15 cellular contexts compared by ENCODE assay signal in genomic region chr11:27444801-27445215, GRCh38. TPM values are rescaled to one million over a fixed set of nuclear protein-coding genes. Genes with fewer than 3 reads are reported as not detected.
A peak's percentile ranks its signal among the peaks of the same experiment; 100 is the strongest.
DNase-seq lines count a peak whose midpoint lies in the region; ATAC-seq, FAIRE-seq and TF ChIP-seq lines count a peak whose summit lies in the region.
"Had no signal": no experiment of that assay in that cellular context is flagged by ENCODE, and none has a peak within 500 bp of the region (broad histone marks: within the 10 kb centered on the region; RNA-seq: fewer than 3 reads in every experiment).

No MANE protein-coding gene starts in this region.

- H3K36me3 ChIP-seq in PC-9 (ENCODE audit: low read depth): 0 out of 2 replicates have a peak, but pooled peaks cover 6% of the 10 kb centered on the region
- H3K36me3 ChIP-seq in keratinocyte (ENCODE audit: control insufficient read depth in 2 of 2, extremely low read depth in 1 of 2, insufficient read depth in 2 of 2, low read length in 2 of 2): no peaks in the 10 kb centered on the region

- H3K4me2 ChIP-seq in PC-9 (0 out of 2 replicates have a peak overlapping the region, but pooled peaks have one; percentile 14), keratinocyte (ENCODE audit: control insufficient read depth, extremely low read depth, insufficient read depth, low read depth, low read length) (peak overlapping the region; percentile 20)

- FAIRE-seq in keratinocyte (lab: Jason Lieb, UNC): no peak

- H3K27me3 ChIP-seq in PC-9 (ENCODE audit: insufficient read depth, low read depth): no peaks in the 10 kb centered on the region
- no peaks in the 10 kb centered on the region for H3K27me3 ChIP-seq in keratinocyte (ENCODE audit: control insufficient read depth, extremely low read depth, insufficient read depth, low read length)

- no TSS peak for BruUV-seq in PC-9 (replicated peaks; lab: Mats Ljungman, UMichigan)

- H3K27ac ChIP-seq in PC-9 (no peak overlapping the region), keratinocyte (ENCODE audit: control insufficient read depth, insufficient read depth, low read length) (no peak overlapping the region)
- H3K27ac ChIP-seq: HL-60, VCaP had no signal

- H3K4me1 ChIP-seq in PC-9 (replicated peaks; ENCODE audit: insufficient read depth) (peaks cover 40% of the 10 kb centered on the region), keratinocyte (ENCODE audit: control insufficient read depth, extremely low read depth, insufficient read depth, low read length) (peaks cover 25% of the 10 kb centered on the region)

- ATAC-seq in HG02623 (IDR thresholded peaks at IDR 0.05; ENCODE audit: unreplicated experiment) (no peak), HG02642 (IDR thresholded peaks at IDR 0.05; ENCODE audit: poor library complexity, unreplicated experiment) (no peak)
- ATAC-seq: naive thymus-derived CD4-positive, alpha-beta T cell; Right ventricle myocardium inferior; stimulated activated memory B cell treated with anti-CD40 and anti-IgM and Interleukin-4, amounts not matched to agents 10 μg/mL and 1 μg/mL and 100 μg/mL, for 72 hours had no signal

- H4K20me1 ChIP-seq in PC-9 (ENCODE audit: insufficient read depth) (no peaks in the 10 kb centered on the region), keratinocyte (ENCODE audit: control insufficient read depth, extremely low read depth, insufficient read depth, low read length) (no peaks in the 10 kb centered on the region)

- DNase-seq in NCI-H510A treated with DMSO at 0.1 percent for 48 hours (lab: John Stamatoyannopoulos, UW): peak; percentile 3
- no peak for DNase-seq in NCI-H510A (lab: John Stamatoyannopoulos, UW)
- peak in 1 of 2 experiments; percentile 63 for DNase-seq in PC-9
- DNase-seq in keratinocyte (ENCODE audit: low read depth, low spot score): no peak
- DNase-seq in SIG-M5 treated with dmso at 0.1 percent for 504 hours (lab: John Stamatoyannopoulos, UW; ENCODE audit: unreplicated experiment): no peak
- no peak for DNase-seq in activated CD4-positive, CD25-positive, alpha-beta regulatory T cell treated with anti-CD3 and anti-CD28 coated beads, Interleukin-2, amount 50 U/mL, for 72 hours
- DNase-seq: DND-41; immature natural killer cell; naive thymus-derived CD4-positive, alpha-beta T cell had no signal

- CTCF ChIA-PET in PC-9 (lab: Charles Lee): interaction anchor here (0.8 kb wide), 1 partner anchor 23 kb away, joined by 4 read pairs; no protein-coding TSS in a partner anchor

- H3K4me3 ChIP-seq in PC-9 (no peak overlapping the region), keratinocyte (ENCODE audit: control insufficient read depth in 2 of 3, extremely low read depth in 1 of 3, insufficient read depth in 2 of 3, low read depth in 1 of 3, low read length in 3 of 3) (no peak overlapping the region)

- no peaks in the 10 kb centered on the region for H3K9me2 ChIP-seq in PC-9 (ENCODE audit: insufficient read depth)

- peaks cover 22% of the 10 kb centered on the region for H3F3A ChIP-seq in PC-9 (ENCODE audit: insufficient read depth, low read depth)

- dilution Hi-C loops in keratinocyte (cut with MboI; ENCODE audit: extremely low pct_ligation_motif_present, low sequenced_read_pairs): no loop called here

- no peak overlapping the region for H2AFZ ChIP-seq in PC-9
- no peak overlapping the region for H2AFZ ChIP-seq in keratinocyte (ENCODE audit: control insufficient read depth, low read length)

- TF ChIP-seq CTCF in PC-9 (conservative IDR thresholded peaks at IDR 0.05) (no peak), keratinocyte (optimal IDR thresholded peaks at IDR 0.05 in 1 of 3, IDR thresholded peaks at IDR 0.05 in 1 of 3, conservative IDR thresholded peaks at IDR 0.05 in 1 of 3; ENCODE audit: extremely low read depth in 1 of 3, insufficient read depth in 2 of 3, low read length in 3 of 3) (no peak)

- POLR2A ChIA-PET in PC-9 (lab: Charles Lee; ENCODE audit: unreplicated experiment): no interaction called here

- H3K9ac ChIP-seq in keratinocyte (ENCODE audit: control insufficient read depth, extremely low read depth, insufficient read depth, low read length): no peak overlapping the region

- H3K9me3 ChIP-seq in PC-9 (ENCODE audit: insufficient read depth, low read depth) (no peaks in the 10 kb centered on the region), keratinocyte (ENCODE audit: control insufficient read depth, low read depth, low read length) (no peaks in the 10 kb centered on the region)

- intact Hi-C loops in PC-9 (cut with micrococcal nuclease; ENCODE audit: unreplicated experiment): loop anchor here (5.0 kb wide), 1 partner anchor 228 kb away; no protein-coding TSS in a partner anchor

- no peaks in the 10 kb centered on the region for H3K9me1 ChIP-seq in keratinocyte (ENCODE audit: control insufficient read depth, extremely low read depth, insufficient read depth, low read length)

- peaks cover 78% of the 10 kb centered on the region for H3K79me2 ChIP-seq in PC-9 (ENCODE audit: low read depth)
- peaks cover 77% of the 10 kb centered on the region for H3K79me2 ChIP-seq in keratinocyte (ENCODE audit: control insufficient read depth, insufficient read depth, low read length)

RNA-seq across cellular contexts. Expression of gene LGR4, which starts 27.8 kb away (rescaled TPM):
- total RNA-seq in PC-9 (2021): 33.4 and 37.4 TPM in 2 replicates
- 24.3 to 49.7 TPM (median 35.1 TPM) in 3 replicates for polyA plus RNA-seq in keratinocyte
- 7.3 TPM for polyA plus RNA-seq in keratinocyte (2011; ENCODE audit: low read depth)
- polyA plus RNA-seq in keratinocyte (2011; cell fraction: cytosol; rRNA removed): 10.9 and 21.5 TPM in 2 replicates
- 48.3 and 61.2 TPM in 2 replicates for polyA plus RNA-seq in keratinocyte (2011; cell fraction: nucleus; rRNA removed)
- polyA plus RNA-seq in keratinocyte (2012; ENCODE audit: low replicate concordance): 14.8 and 24.7 TPM in 2 replicates
- 37.3 to 116 TPM (median 94.5 TPM) in 3 replicates for polyA minus RNA-seq in keratinocyte
- 30.1 TPM for polyA minus RNA-seq in keratinocyte (2011; cell fraction: cytosol; rRNA and poly(A)+ RNA removed)
- polyA minus RNA-seq in keratinocyte (2011; cell fraction: nucleus; rRNA and poly(A)+ RNA removed): 95.4 and 156 TPM in 2 replicates
